13 cellular contexts compared by ENCODE assay signal in genomic region chr17:72166040-72166439, GRCh38. TPM values are rescaled to one million over a fixed set of nuclear protein-coding genes. Genes with fewer than 3 reads are reported as not detected.
"Had no signal": no experiment of that assay in that cellular context is flagged by ENCODE, and none has a peak within 500 bp of the region (broad histone marks: within the 10 kb centered on the region; RNA-seq: fewer than 3 reads in every experiment).

No MANE protein-coding gene starts in this region.

- H3K4me3 ChIP-seq: gastrocnemius medialis, lung, prostate gland, stomach had no signal

- H3K27me3 ChIP-seq: gastrocnemius medialis, stomach had no signal

- ATAC-seq: gastrocnemius medialis; naive thymus-derived CD4-positive, alpha-beta T cell had no signal

- H3K9me3 ChIP-seq: gastrocnemius medialis, prostate gland, stomach had no signal

- H3K36me3 ChIP-seq: gastrocnemius medialis, prostate gland, stomach had no signal

- H3K27ac ChIP-seq: gastrocnemius medialis, prostate gland, stomach had no signal

- DNase-seq: activated effector memory CD4-positive, alpha-beta T cell treated with anti-CD3 and anti-CD28 coated beads, Interleukin-2, amount 50 U/mL, for 16 hours; activated naive CD8-positive, alpha-beta T cell treated with anti-CD3 and anti-CD28 coated beads for 36 hours; activated T-cell treated with anti-CD3 and anti-CD28 coated beads, Interleukin-2, amount 50 U/mL, for 1 hour; effector CD8-positive, alpha-beta T cell; gastrocnemius medialis; naive thymus-derived CD4-positive, alpha-beta T cell; stimulated activated CD4-positive, alpha-beta T cell treated with anti-CD3 and anti-CD28 coated beads, Interleukin-15, amount 100 ng/mL, for 24 hours; stimulated activated CD4-positive, alpha-beta T cell treated with anti-CD3 and anti-CD28 coated beads, Interleukin-4, amount 100 ng/mL, for 4 hours; stomach; T-helper 2 cell had no signal

- H3K4me1 ChIP-seq: gastrocnemius medialis, stomach had no signal

RNA-seq across cellular contexts. Expression of gene SOX9, which starts 45.2 kb away (rescaled TPM):
- total RNA-seq: activated naive CD8-positive, alpha-beta T cell treated with anti-CD3 and anti-CD28 coated beads for 36 hours; mononuclear cell; naive thymus-derived CD4-positive, alpha-beta T cell had no signal
- polyA plus RNA-seq: naive thymus-derived CD4-positive, alpha-beta T cell had no signal
